In the genomic region with DNA sequence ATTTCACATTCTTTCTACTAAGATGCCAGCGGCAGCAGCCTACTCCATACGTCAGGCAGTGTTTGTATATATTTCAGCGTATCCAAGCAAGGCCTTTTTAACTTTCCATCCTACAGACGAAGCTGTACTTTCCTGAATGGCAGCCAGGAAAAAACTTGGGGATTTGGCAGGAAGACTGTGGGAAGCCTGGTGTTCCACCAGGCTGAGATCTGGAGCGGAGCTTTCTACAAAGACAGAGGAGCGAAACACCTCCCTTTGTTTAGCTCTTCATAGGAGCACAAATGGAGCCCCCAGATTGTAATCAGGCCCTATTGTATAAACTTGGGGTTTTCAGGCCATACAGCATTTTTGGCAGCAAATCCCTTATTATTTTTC, we compare ENCODE assay signal across 8 cellular contexts.
A peak's percentile ranks its signal among the peaks of the same experiment; 100 is the strongest.
DNase-seq lines count a peak whose midpoint lies in the region; ATAC-seq and TF ChIP-seq lines count a peak whose summit lies in the region.

No MANE protein-coding gene starts in this region.

- no peak for TF ChIP-seq RAD21 in SK-N-SH (IDR thresholded peaks at IDR 0.05; ENCODE audit: low read length)

- H3K27me3 Mint-ChIP-seq in osteocyte (ENCODE audit: unreplicated experiment), result no peaks in the 10 kb centered on the region

- no peaks in the 10 kb centered on the region for H3K9me3 Mint-ChIP-seq in osteocyte (ENCODE audit: unreplicated experiment)

- H3K4me2 ChIP-seq in SK-N-SH, result peak overlapping the region; percentile 47; the same call in 1 of the 2 replicates

- TF ChIP-seq EP300 in SK-N-SH (IDR thresholded peaks at IDR 0.05; ENCODE audit: borderline replicate concordance in 1 of 2, low read depth in 1 of 2, low read length in 1 of 2), result no peak

- no peaks in the 10 kb centered on the region for H3K36me3 Mint-ChIP-seq in osteocyte (ENCODE audit: unreplicated experiment)

- H3K27ac Mint-ChIP-seq in osteocyte (ENCODE audit: unreplicated experiment), result peak overlapping the region; percentile 94

- H3K27ac ChIP-seq in ACC112 (ENCODE audit: low read depth, low read length) (peak overlapping the region; percentile 92), SK-N-SH (ENCODE audit: low read depth in 2 of 2, low read length in 1 of 2) (peak overlapping the region; percentile 68 to 88; a peak in 3 of 4 replicates)

- peaks cover 49% of the 10 kb centered on the region for H3K4me1 Mint-ChIP-seq in osteocyte (ENCODE audit: unreplicated experiment)

- H3K4me3 ChIP-seq in ACC112 (ENCODE audit: low read depth, low read length) (peak overlapping the region; percentile 61), SK-N-SH (ENCODE audit: low read depth in 2 of 2, low read length in 1 of 2) (no peak overlapping the region), fibroblast of the aortic adventitia (ENCODE audit: low read depth, low read length) (no peak overlapping the region)

- WGBS in SK-N-SH (ENCODE audit: low lambda C conversion rate), result 56% methylated on average over 6 of the region's 6 CpGs

- no peaks in the 10 kb centered on the region for H3K79me2 ChIP-seq in ACC112 (ENCODE audit: control insufficient read depth, insufficient read depth, low read length, unreplicated experiment)
- H3K79me2 ChIP-seq in SK-N-SH (ENCODE audit: insufficient read depth), result no peaks in the 10 kb centered on the region

- ATAC-seq in HG02763 (IDR thresholded peaks at IDR 0.05; ENCODE audit: unreplicated experiment), result no peak

- CTCF ChIA-PET in SK-N-SH (lab: Yijun Ruan, JAX), result interaction anchor here (1.2 kb wide), 1 partner anchor 174 kb away, joined by 3 read pairs; no protein-coding TSS in a partner anchor

- no peaks in the 10 kb centered on the region for H3K9me2 ChIP-seq in SK-N-SH

- peaks cover 49% of the 10 kb centered on the region for H3K4me1 ChIP-seq in ACC112 (ENCODE audit: control insufficient read depth, insufficient read depth, low read length, unreplicated experiment)
- peaks cover 6 to 50% of the 10 kb centered on the region in 2 experiments for H3K4me1 ChIP-seq in SK-N-SH (ENCODE audit: control insufficient read depth in 1 of 2, insufficient read depth in 2 of 2, low read depth in 1 of 2, low read length in 1 of 2)

- peak overlapping the region; percentile 61; the same call in 1 of the 2 replicates for H3K9ac ChIP-seq in SK-N-SH

- H3K36me3 ChIP-seq in ACC112 (ENCODE audit: insufficient read depth, low read length) (no peaks in the 10 kb centered on the region), SK-N-SH (replicated peaks in 1 of 2; ENCODE audit: control insufficient read depth in 1 of 2, insufficient read depth in 2 of 2, low read length in 1 of 2) (no peaks in the 10 kb centered on the region)

- peak overlapping the region; percentile 6 for H2AFZ ChIP-seq in ACC112 (ENCODE audit: low read length, unreplicated experiment)
- no peak overlapping the region for H2AFZ ChIP-seq in SK-N-SH (ENCODE audit: low read depth)

- H3K27me3 ChIP-seq in ACC112 (ENCODE audit: insufficient read depth, low read length) (no peaks in the 10 kb centered on the region), SK-N-SH (ENCODE audit: insufficient read depth) (no peaks in the 10 kb centered on the region)

- no peak for TF ChIP-seq CTCF in SK-N-SH (IDR thresholded peaks at IDR 0.05)
- peak; percentile 28 for TF ChIP-seq CTCF in fibroblast of the aortic adventitia (IDR thresholded peaks at IDR 0.05; ENCODE audit: insufficient read depth, low read length)
- no peak for TF ChIP-seq CTCF in osteocyte (IDR thresholded peaks at IDR 0.05)

- peaks cover 46% of the 10 kb centered on the region for H3F3A ChIP-seq in SK-N-SH (replicated peaks; ENCODE audit: insufficient read depth)

- POLR2A ChIA-PET in SK-N-SH (lab: Yijun Ruan, JAX), result no interaction called here

- DNase-seq in SK-N-SH (no peak), fibroblast of the aortic adventitia (ENCODE audit: low read depth) (peak; percentile 94), osteocyte (ENCODE audit: extremely low spot score, unreplicated experiment) (no peak), NCI-H2196 (lab: John Stamatoyannopoulos, UW; ENCODE audit: unreplicated experiment) (no peak)
- no peak for DNase-seq in stimulated activated CD4-positive, alpha-beta T cell treated with anti-CD3 and anti-CD28 coated beads, Interleukin-1b, Interleukin-23, amount 100 ng/mL, for 48 hours
- DNase-seq in effector CD8-positive, alpha-beta T cell (lab: John Stamatoyannopoulos, UW), result no peak

- H4K20me1 ChIP-seq in SK-N-SH (ENCODE audit: insufficient read depth), result no peaks in the 10 kb centered on the region

- H3K9me3 ChIP-seq in SK-N-SH, result no peaks in the 10 kb centered on the region

- no peak overlapping the region for H3K4me3 Mint-ChIP-seq in osteocyte (ENCODE audit: unreplicated experiment)

TF ChIP-seq in SK-N-SH, 30 proteins besides CTCF, POLR2A, EP300 and RAD21:
- TF ChIP-seq FOXJ3 (CRISPR knock-in tag; IDR thresholded peaks at IDR 0.05) (no peak), TAF1 (IDR thresholded peaks at IDR 0.05; ENCODE audit: borderline replicate concordance, low read depth, low read length) (no peak), RXRA (IDR thresholded peaks at IDR 0.05; ENCODE audit: borderline replicate concordance, low read depth) (no peak), FOSL2 (IDR thresholded peaks at IDR 0.05; ENCODE audit: borderline replicate concordance, low read depth) (no peak), RFX5 (IDR thresholded peaks at IDR 0.05; ENCODE audit: low read length) (no peak), MAX (IDR thresholded peaks at IDR 0.05; ENCODE audit: low read depth) (no peak), NFIC (IDR thresholded peaks at IDR 0.05; ENCODE audit: borderline replicate concordance) (0 out of 2 replicates have a peak, but pooled peaks have one; percentile 46)
- TF ChIP-seq, protein P1, sequence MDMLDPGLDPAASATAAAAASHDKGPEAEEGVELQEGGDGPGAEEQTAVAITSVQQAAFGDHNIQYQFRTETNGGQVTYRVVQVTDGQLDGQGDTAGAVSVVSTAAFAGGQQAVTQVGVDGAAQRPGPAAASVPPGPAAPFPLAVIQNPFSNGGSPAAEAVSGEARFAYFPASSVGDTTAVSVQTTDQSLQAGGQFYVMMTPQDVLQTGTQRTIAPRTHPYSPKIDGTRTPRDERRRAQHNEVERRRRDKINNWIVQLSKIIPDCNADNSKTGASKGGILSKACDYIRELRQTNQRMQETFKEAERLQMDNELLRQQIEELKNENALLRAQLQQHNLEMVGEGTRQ (IDR thresholded peaks at IDR 0.05; ENCODE audit: borderline replicate concordance, low read depth, low read length), result no peak
- TF ChIP-seq, protein P2, sequence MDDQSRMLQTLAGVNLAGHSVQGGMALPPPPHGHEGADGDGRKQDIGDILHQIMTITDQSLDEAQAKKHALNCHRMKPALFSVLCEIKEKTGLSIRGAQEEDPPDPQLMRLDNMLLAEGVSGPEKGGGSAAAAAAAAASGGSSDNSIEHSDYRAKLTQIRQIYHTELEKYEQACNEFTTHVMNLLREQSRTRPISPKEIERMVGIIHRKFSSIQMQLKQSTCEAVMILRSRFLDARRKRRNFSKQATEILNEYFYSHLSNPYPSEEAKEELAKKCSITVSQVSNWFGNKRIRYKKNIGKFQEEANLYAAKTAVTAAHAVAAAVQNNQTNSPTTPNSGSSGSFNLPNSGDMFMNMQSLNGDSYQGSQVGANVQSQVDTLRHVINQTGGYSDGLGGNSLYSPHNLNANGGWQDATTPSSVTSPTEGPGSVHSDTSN (IDR thresholded peaks at IDR 0.05), result 0 out of 2 replicates have a peak, but pooled peaks have one; percentile 2
- TF ChIP-seq, protein P3, sequence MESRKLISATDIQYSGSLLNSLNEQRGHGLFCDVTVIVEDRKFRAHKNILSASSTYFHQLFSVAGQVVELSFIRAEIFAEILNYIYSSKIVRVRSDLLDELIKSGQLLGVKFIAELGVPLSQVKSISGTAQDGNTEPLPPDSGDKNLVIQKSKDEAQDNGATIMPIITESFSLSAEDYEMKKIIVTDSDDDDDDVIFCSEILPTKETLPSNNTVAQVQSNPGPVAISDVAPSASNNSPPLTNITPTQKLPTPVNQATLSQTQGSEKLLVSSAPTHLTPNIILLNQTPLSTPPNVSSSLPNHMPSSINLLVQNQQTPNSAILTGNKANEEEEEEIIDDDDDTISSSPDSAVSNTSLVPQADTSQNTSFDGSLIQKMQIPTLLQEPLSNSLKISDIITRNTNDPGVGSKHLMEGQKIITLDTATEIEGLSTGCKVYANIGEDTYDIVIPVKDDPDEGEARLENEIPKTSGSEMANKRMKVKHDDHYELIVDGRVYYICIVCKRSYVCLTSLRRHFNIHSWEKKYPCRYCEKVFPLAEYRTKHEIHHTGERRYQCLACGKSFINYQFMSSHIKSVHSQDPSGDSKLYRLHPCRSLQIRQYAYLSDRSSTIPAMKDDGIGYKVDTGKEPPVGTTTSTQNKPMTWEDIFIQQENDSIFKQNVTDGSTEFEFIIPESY (IDR thresholded peaks at IDR 0.05; ENCODE audit: borderline replicate concordance, low read depth), result no peak
TF ChIP-seq in SK-N-SH: peak in this region for 2.
